Comparison of ENCODE assay signal across 1 cellular context in genomic region chr7:130953193-130953592, GRCh38.
TF ChIP-seq lines count a peak whose summit lies in the region.

No MANE protein-coding gene starts in this region.

TF ChIP-seq in HCT116, 20 proteins besides CTCF, POLR2A, EP300 and RAD21 (continued from another document):
- TF ChIP-seq TCF7L2 (IDR thresholded peaks at IDR 0.05; ENCODE audit: borderline replicate concordance, extremely low read depth, insufficient read depth, insufficient read length) (no peak), REST (IDR thresholded peaks at IDR 0.05; ENCODE audit: low read depth) (no peak), ZBTB33 (IDR thresholded peaks at IDR 0.05; ENCODE audit: extremely low read depth, insufficient replicate concordance, low read length) (no peak), CBX3 (IDR thresholded peaks at IDR 0.05; ENCODE audit: low read depth) (no peak), YY1 (IDR thresholded peaks at IDR 0.05; ENCODE audit: extremely low read depth, insufficient replicate concordance, low read depth, low read length) (no peak), ELF1 (IDR thresholded peaks at IDR 0.05; ENCODE audit: borderline replicate concordance, low read depth) (no peak), SIN3A (IDR thresholded peaks at IDR 0.05; ENCODE audit: low read depth) (no peak), EZH2 (IDR thresholded peaks at IDR 0.05) (no peak), FOSL1 (IDR thresholded peaks at IDR 0.05; ENCODE audit: low read depth) (no peak), EZH2phosphoT487 (IDR thresholded peaks at IDR 0.05; ENCODE audit: borderline replicate concordance) (no peak), EGR1 (IDR thresholded peaks at IDR 0.05; ENCODE audit: low read depth) (no peak), POLR2AphosphoS5 (IDR thresholded peaks at IDR 0.05; ENCODE audit: low read depth, low read length) (no peak)
